1 cellular context compared by ENCODE assay signal in genomic region chr22:37577957-37578356, GRCh38.
TF ChIP-seq lines count a peak whose summit lies in the region.

No MANE protein-coding gene starts in this region.

TF ChIP-seq in HEK293, 187 proteins besides CTCF, POLR2A, EP300 and RAD21 (continued from another document):
- TF ChIP-seq ZNF518A (tag by site-specific recombination; conservative IDR thresholded peaks at IDR 0.05; ENCODE audit: low read depth) (no peak), ZNF768 (tag by site-specific recombination; IDR thresholded peaks at IDR 0.05) (0 out of 2 replicates have a peak, but pooled peaks have one; percentile 70), ZNF366 (tag by site-specific recombination; conservative IDR thresholded peaks at IDR 0.05) (no peak), KLF1 (tag by site-specific recombination; IDR thresholded peaks at IDR 0.05) (no peak)
